In genomic region chr13:100566543-100566942, GRCh38 we compare ENCODE assay signal across 1 cellular context.
TF ChIP-seq lines count a peak whose summit lies in the region.

No MANE protein-coding gene starts in this region.

TF ChIP-seq in IMR-90, 13 proteins besides CTCF, POLR2A, EP300 and RAD21 (continued from another document):
- no peak for TF ChIP-seq BHLHE40 (IDR thresholded peaks at IDR 0.05; ENCODE audit: low read depth, low read length)
- no peak for TF ChIP-seq USF2 (IDR thresholded peaks at IDR 0.05; ENCODE audit: low read depth, low read length)
- no peak for TF ChIP-seq ELK1 (IDR thresholded peaks at IDR 0.05; ENCODE audit: borderline replicate concordance, low read depth, low read length)
- TF ChIP-seq MXI1 (IDR thresholded peaks at IDR 0.05; ENCODE audit: borderline replicate concordance, low read depth, low read length) = no peak
- no peak for TF ChIP-seq CEBPB (IDR thresholded peaks at IDR 0.05; ENCODE audit: low read depth, low read length)
- no peak for TF ChIP-seq SMC3 (IDR thresholded peaks at IDR 0.05; ENCODE audit: low read depth, low read length)
- TF ChIP-seq FOS (IDR thresholded peaks at IDR 0.05; ENCODE audit: low read depth, low read length) = no peak
- no peak for TF ChIP-seq RCOR1 (IDR thresholded peaks at IDR 0.05; ENCODE audit: insufficient replicate concordance, low read length)
- no peak for TF ChIP-seq CHD1 (IDR thresholded peaks at IDR 0.05; ENCODE audit: low read depth, low read length)
- no peak for TF ChIP-seq MAZ (IDR thresholded peaks at IDR 0.05; ENCODE audit: borderline replicate concordance, low read depth, low read length)
